32 cellular contexts compared by ENCODE assay signal in the genomic region with DNA sequence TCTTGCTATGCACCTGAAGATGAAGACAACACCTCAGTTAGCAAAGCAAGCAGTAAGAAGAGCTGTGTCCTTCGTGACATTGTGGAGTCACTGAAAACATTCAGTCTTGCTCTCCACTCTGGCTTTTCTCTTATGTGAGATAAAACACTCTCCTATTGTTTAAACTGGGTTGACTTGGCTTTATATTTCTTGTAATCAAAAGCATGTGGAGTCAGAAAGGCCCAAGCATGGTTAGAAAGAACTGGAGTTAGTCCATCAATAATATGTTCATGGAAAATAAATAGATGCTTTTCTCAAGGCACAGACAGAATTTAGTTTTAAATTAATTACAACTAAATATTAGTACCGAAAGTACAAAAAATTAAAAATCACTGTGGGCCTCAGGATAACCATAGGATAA.
"Had no signal": no experiment of that assay in that cellular context is flagged by ENCODE, and none has a peak within 500 bp of the region (broad histone marks: within the 10 kb centered on the region; RNA-seq: fewer than 3 reads in every experiment).

No MANE protein-coding gene starts in this region.

- H3K27ac Mint-ChIP-seq: activated CD4-positive, alpha-beta memory T cell treated with anti-CD3 and anti-CD28 coated beads for 36 hours; activated CD4-positive, alpha-beta T cell treated with anti-CD3 and anti-CD28 coated beads for 36 hours; activated CD4-positive, alpha-beta T cell treated with anti-CD3 and anti-CD28 coated beads, Interleukin-2, amount 10 ng/mL, durations not matched to agents 24 days and 14 days; activated CD8-positive, alpha-beta memory T cell treated with anti-CD3 and anti-CD28 coated beads, Interleukin-2, amount 10 ng/mL, durations not matched to agents 7 days and 5 days; activated CD8-positive, alpha-beta T cell treated with anti-CD3 and anti-CD28 coated beads, Interleukin-2, amount 10 ng/mL, durations not matched to agents 7 days and 5 days; activated naive CD4-positive, alpha-beta T cell treated with anti-CD3 and anti-CD28 coated beads for 36 hours; activated naive CD4-positive, alpha-beta T cell treated with anti-CD3 and anti-CD28 coated beads, Interleukin-2, amount 50 U/mL, for 24 hours; activated naive CD8-positive, alpha-beta T cell treated with anti-CD3 and anti-CD28 coated beads for 36 hours; activated naive CD8-positive, alpha-beta T cell treated with anti-CD3 and anti-CD28 coated beads, Interleukin-2, amount 50 U/mL, for 24 hours; activated T-helper 1 cell treated with anti-CD3 and anti-CD28 coated beads, Interleukin-12 subunit alpha, Interleukin-12 subunit beta, Interleukin-2, Interleukin-4 antibody, amounts not matched to agents 30 ng/mL and 10 ng/mL and 1 ng/mL, durations not matched to agents 14 hours and 24 hours and 36 hours; activated T-helper 2 cell treated with anti-CD3 and anti-CD28 coated beads, Interferon-gamma antibody, Interleukin-2, Interleukin-4, amounts not matched to agents 10 μg/mL and 5 μg/mL and 100 μg/mL, durations not matched to agents 14 hours and 24 hours and 36 hours; effector memory CD8-positive, alpha-beta T cell had no signal

- H3K4me1 Mint-ChIP-seq: activated CD4-positive, alpha-beta T cell treated with anti-CD3 and anti-CD28 coated beads for 36 hours; activated CD4-positive, alpha-beta T cell treated with anti-CD3 and anti-CD28 coated beads, Interleukin-2, amount 10 ng/mL, durations not matched to agents 24 days and 14 days; activated CD8-positive, alpha-beta memory T cell treated with anti-CD3 and anti-CD28 coated beads, Interleukin-2, amount 10 ng/mL, durations not matched to agents 7 days and 5 days; activated naive CD4-positive, alpha-beta T cell treated with anti-CD3 and anti-CD28 coated beads, Interleukin-2, amount 50 U/mL, for 24 hours; activated naive CD8-positive, alpha-beta T cell treated with anti-CD3 and anti-CD28 coated beads for 36 hours; activated naive CD8-positive, alpha-beta T cell treated with anti-CD3 and anti-CD28 coated beads, Interleukin-2, amount 50 U/mL, for 24 hours had no signal

- H3K27ac ChIP-seq: brain microvascular endothelial cell, esophagus muscularis mucosa, gastroesophageal sphincter, heart right ventricle had no signal

- H3K27me3 ChIP-seq: brain microvascular endothelial cell, esophagus muscularis mucosa, gastroesophageal sphincter had no signal

- FAIRE-seq: astrocyte, bronchial epithelial cell, colon had no signal

- H3K36me3 ChIP-seq: brain microvascular endothelial cell, esophagus muscularis mucosa, gastroesophageal sphincter, heart right ventricle had no signal

- H3K4me3 ChIP-seq: esophagus muscularis mucosa, gastroesophageal sphincter, heart right ventricle had no signal

- H3K9me3 ChIP-seq: esophagus muscularis mucosa, gastroesophageal sphincter, heart right ventricle had no signal

- H3K9me3 Mint-ChIP-seq: activated CD4-positive, alpha-beta memory T cell treated with anti-CD3 and anti-CD28 coated beads for 36 hours; activated CD4-positive, alpha-beta T cell treated with anti-CD3 and anti-CD28 coated beads, Interleukin-2, amount 10 ng/mL, durations not matched to agents 24 days and 14 days; activated naive CD4-positive, alpha-beta T cell treated with anti-CD3 and anti-CD28 coated beads for 36 hours; activated naive CD4-positive, alpha-beta T cell treated with anti-CD3 and anti-CD28 coated beads, Interleukin-2, amount 50 U/mL, for 24 hours; activated naive CD8-positive, alpha-beta T cell treated with anti-CD3 and anti-CD28 coated beads for 36 hours; activated naive CD8-positive, alpha-beta T cell treated with anti-CD3 and anti-CD28 coated beads, Interleukin-2, amount 50 U/mL, for 24 hours; activated T-helper 1 cell treated with anti-CD3 and anti-CD28 coated beads, Interleukin-12 subunit alpha, Interleukin-12 subunit beta, Interleukin-2, Interleukin-4 antibody, amounts not matched to agents 30 ng/mL and 10 ng/mL and 1 ng/mL, durations not matched to agents 14 hours and 24 hours and 36 hours; activated T-helper 2 cell treated with anti-CD3 and anti-CD28 coated beads, Interferon-gamma antibody, Interleukin-2, Interleukin-4, amounts not matched to agents 10 μg/mL and 5 μg/mL and 100 μg/mL, durations not matched to agents 14 hours and 24 hours and 36 hours; effector memory CD8-positive, alpha-beta T cell had no signal

- H3K36me3 Mint-ChIP-seq: activated CD4-positive, alpha-beta memory T cell treated with anti-CD3 and anti-CD28 coated beads for 36 hours; activated CD8-positive, alpha-beta memory T cell treated with anti-CD3 and anti-CD28 coated beads, Interleukin-2, amount 10 ng/mL, durations not matched to agents 7 days and 5 days; activated naive CD4-positive, alpha-beta T cell treated with anti-CD3 and anti-CD28 coated beads, Interleukin-2, amount 50 U/mL, for 24 hours; activated naive CD8-positive, alpha-beta T cell treated with anti-CD3 and anti-CD28 coated beads for 36 hours had no signal

- DNase-seq: activated CD4-positive, alpha-beta memory T cell treated with anti-CD3 and anti-CD28 coated beads for 36 hours; activated CD4-positive, alpha-beta T cell treated with anti-CD3 and anti-CD28 coated beads for 36 hours; activated CD4-positive, CD25-positive, alpha-beta regulatory T cell; activated CD4-positive, CD25-positive, alpha-beta regulatory T cell treated with anti-CD3 and anti-CD28 coated beads, Interleukin-2, amount 50 U/mL, for 72 hours; activated CD8-positive, alpha-beta memory T cell treated with anti-CD3 and anti-CD28 coated beads, Interleukin-2, amount 10 ng/mL, durations not matched to agents 7 days and 5 days; activated CD8-positive, alpha-beta memory T cell treated with anti-CD3 and anti-CD28 coated beads, Interleukin-2, amount 50 U/mL, for 4 hours; activated CD8-positive, alpha-beta T cell treated with anti-CD3 and anti-CD28 coated beads, Interleukin-2, amount 10 ng/mL, durations not matched to agents 7 days and 5 days; activated effector memory CD4-positive, alpha-beta T cell treated with anti-CD3 and anti-CD28 coated beads, Interleukin-2, amount 50 U/mL, for 16 hours; activated naive CD4-positive, alpha-beta T cell treated with anti-CD3 and anti-CD28 coated beads for 36 hours; activated naive CD8-positive, alpha-beta T cell treated with anti-CD3 and anti-CD28 coated beads for 36 hours; activated naive CD8-positive, alpha-beta T cell treated with anti-CD3 and anti-CD28 coated beads, Interleukin-2, amount 50 U/mL, for 24 hours; activated T-cell treated with anti-CD3 and anti-CD28 coated beads, Interleukin-2, amount 50 U/mL, for 1 hour; activated T-cell treated with anti-CD3 and anti-CD28 coated beads, Interleukin-2, amount 50 U/mL, for 48 hours; brain microvascular endothelial cell; caudate nucleus; cortex of kidney; dermis blood vessel endothelial cell; effector CD4-positive, alpha-beta T cell; effector memory CD8-positive, alpha-beta T cell; erythroblast; foreskin melanocyte; heart right ventricle; T-helper 2 cell had no signal

- H3K4me3 Mint-ChIP-seq: activated CD4-positive, alpha-beta memory T cell treated with anti-CD3 and anti-CD28 coated beads for 36 hours; activated CD4-positive, alpha-beta T cell treated with anti-CD3 and anti-CD28 coated beads for 36 hours; activated CD4-positive, alpha-beta T cell treated with anti-CD3 and anti-CD28 coated beads, Interleukin-2, amount 10 ng/mL, durations not matched to agents 24 days and 14 days; activated CD8-positive, alpha-beta memory T cell treated with anti-CD3 and anti-CD28 coated beads, Interleukin-2, amount 10 ng/mL, durations not matched to agents 7 days and 5 days; activated CD8-positive, alpha-beta T cell treated with anti-CD3 and anti-CD28 coated beads, Interleukin-2, amount 10 ng/mL, durations not matched to agents 7 days and 5 days; activated naive CD4-positive, alpha-beta T cell treated with anti-CD3 and anti-CD28 coated beads for 36 hours; activated naive CD4-positive, alpha-beta T cell treated with anti-CD3 and anti-CD28 coated beads, Interleukin-2, amount 50 U/mL, for 24 hours; activated naive CD8-positive, alpha-beta T cell treated with anti-CD3 and anti-CD28 coated beads for 36 hours; activated naive CD8-positive, alpha-beta T cell treated with anti-CD3 and anti-CD28 coated beads, Interleukin-2, amount 50 U/mL, for 24 hours; activated T-helper 1 cell treated with anti-CD3 and anti-CD28 coated beads, Interleukin-12 subunit alpha, Interleukin-12 subunit beta, Interleukin-2, Interleukin-4 antibody, amounts not matched to agents 30 ng/mL and 10 ng/mL and 1 ng/mL, durations not matched to agents 14 hours and 24 hours and 36 hours; effector memory CD8-positive, alpha-beta T cell had no signal

- ATAC-seq: activated CD4-positive, alpha-beta T cell treated with anti-CD3 and anti-CD28 coated beads for 36 hours; activated CD8-positive, alpha-beta memory T cell treated with anti-CD3 and anti-CD28 coated beads, Interleukin-2, amount 10 ng/mL, durations not matched to agents 7 days and 5 days; activated CD8-positive, alpha-beta T cell treated with anti-CD3 and anti-CD28 coated beads, Interleukin-2, amount 10 ng/mL, durations not matched to agents 7 days and 5 days; activated naive CD8-positive, alpha-beta T cell treated with anti-CD3 and anti-CD28 coated beads, Interleukin-2, amount 50 U/mL, for 24 hours; effector memory CD8-positive, alpha-beta T cell; gastroesophageal sphincter; heart right ventricle had no signal
